Comparison of ENCODE assay signal across 14 cellular contexts in genomic region chrX:37976153-37976552, GRCh38. TPM values are rescaled to one million over a fixed set of nuclear protein-coding genes. Genes with fewer than 3 reads are reported as not detected.
A peak's percentile ranks its signal among the peaks of the same experiment; 100 is the strongest.
DNase-seq lines count a peak whose midpoint lies in the region; ATAC-seq and TF ChIP-seq lines count a peak whose summit lies in the region.
"Had no signal": no experiment of that assay in that cellular context is flagged by ENCODE, and none has a peak within 500 bp of the region (broad histone marks: within the 10 kb centered on the region; RNA-seq: fewer than 3 reads in every experiment).

No MANE protein-coding gene starts in this region.

- no peaks in the 10 kb centered on the region for H3K79me2 ChIP-seq in fibroblast of lung (ENCODE audit: control insufficient read depth, insufficient read depth, low read length)

- H3K9ac ChIP-seq in fibroblast of lung (ENCODE audit: insufficient read depth, low read length) (no peak overlapping the region), mesenchymal stem cell (ENCODE audit: low read length) (no peak overlapping the region)

- no peak overlapping the region for H2AFZ ChIP-seq in fibroblast of lung (ENCODE audit: low read length)
- no peak overlapping the region for H2AFZ ChIP-seq in mesenchymal stem cell (ENCODE audit: low read depth, low read length)

- no peak for TF ChIP-seq CTCF in fibroblast of lung (conservative IDR thresholded peaks at IDR 0.05 in 1 of 2, IDR thresholded peaks at IDR 0.05 in 1 of 2; ENCODE audit: low read depth in 1 of 2, low read length in 2 of 2)
- TF ChIP-seq CTCF in lower lobe of right lung (IDR thresholded peaks at IDR 0.05) = no peak

- H3K9me3 Mint-ChIP-seq in activated naive CD8-positive, alpha-beta T cell treated with anti-CD3 and anti-CD28 coated beads, Interleukin-2, amount 50 U/mL, for 24 hours = no peaks in the 10 kb centered on the region

- H3K4me1 ChIP-seq in fibroblast of lung (ENCODE audit: control insufficient read depth, extremely low read depth, insufficient read depth, low read length) = no peaks in the 10 kb centered on the region
- no peaks in the 10 kb centered on the region for H3K4me1 ChIP-seq in mesenchymal stem cell (ENCODE audit: control insufficient read depth, insufficient read depth, low read depth, low read length)
- no peaks in the 10 kb centered on the region for H3K4me1 ChIP-seq in lower lobe of right lung

- H2BK120ac ChIP-seq in mesenchymal stem cell (ENCODE audit: low read depth, low read length) = no peak overlapping the region

- H3K36me3 ChIP-seq in fibroblast of lung (ENCODE audit: control insufficient read depth, insufficient read depth, low read length) = no peaks in the 10 kb centered on the region
- no peaks in the 10 kb centered on the region for H3K36me3 ChIP-seq in mesenchymal stem cell (ENCODE audit: control insufficient read depth in 1 of 2, insufficient read depth in 2 of 2, low read depth in 1 of 2, low read length in 2 of 2)
- no peaks in the 10 kb centered on the region for H3K36me3 ChIP-seq in lower lobe of right lung

- peak; percentile 24 for DNase-seq in LHCN-M2 (ENCODE audit: low read depth)
- peak; percentile 14 for DNase-seq in RPMI7951 (ENCODE audit: low read depth)
- DNase-seq in fibroblast of lung (ENCODE audit: low read depth in 2 of 2) = peak; percentile 2 to 41
- DNase-seq in mesenchymal stem cell = peak; percentile 50
- no peak for DNase-seq in activated naive CD8-positive, alpha-beta T cell treated with anti-CD3 and anti-CD28 coated beads, Interleukin-2, amount 50 U/mL, for 24 hours
- no peak for DNase-seq in lower lobe of right lung
- no peak for DNase-seq in DMS 273 treated with DMSO at 0.1 percent for 48 hours (lab: John Stamatoyannopoulos, UW)
- DNase-seq in GM03348 (ENCODE audit: low spot score) = no peak
- DNase-seq: C1 segment of cervical spinal cord; CD4-positive, alpha-beta memory T cell; DMS153; DMS79 treated with DMSO at 0.1 percent for 48 hours; EL had no signal

- H4K20me1 ChIP-seq in fibroblast of lung (ENCODE audit: control insufficient read depth, extremely low read depth, insufficient read depth, low read length) = no peaks in the 10 kb centered on the region

- H3K14ac ChIP-seq in mesenchymal stem cell (ENCODE audit: low read length in 2 of 2) = no peak overlapping the region

- H3K79me1 ChIP-seq in mesenchymal stem cell (replicated peaks; ENCODE audit: low read length, poor library complexity, severe bottlenecking) = no peaks in the 10 kb centered on the region

- no peaks in the 10 kb centered on the region for H3K36me3 Mint-ChIP-seq in activated naive CD8-positive, alpha-beta T cell treated with anti-CD3 and anti-CD28 coated beads, Interleukin-2, amount 50 U/mL, for 24 hours (ENCODE audit: low read depth)
- H3K36me3 Mint-ChIP-seq: CD4-positive, alpha-beta memory T cell had no signal

- peaks cover 2% of the 10 kb centered on the region for H3K27me3 Mint-ChIP-seq in activated naive CD8-positive, alpha-beta T cell treated with anti-CD3 and anti-CD28 coated beads, Interleukin-2, amount 50 U/mL, for 24 hours

- H3K4me3 ChIP-seq in fibroblast of lung (replicated peaks in 1 of 4; ENCODE audit: control extremely low read depth in 1 of 4, insufficient read depth in 1 of 4, low read depth in 3 of 4, low read length in 4 of 4) (no peak overlapping the region), mesenchymal stem cell (ENCODE audit: insufficient read depth in 1 of 2, low read depth in 1 of 2, low read length in 2 of 2) (no peak overlapping the region), lower lobe of right lung (no peak overlapping the region)

- no peak overlapping the region for H3K4me3 Mint-ChIP-seq in activated naive CD8-positive, alpha-beta T cell treated with anti-CD3 and anti-CD28 coated beads, Interleukin-2, amount 50 U/mL, for 24 hours
- H3K4me3 Mint-ChIP-seq: B cell; CD4-positive, alpha-beta memory T cell had no signal

- H2AK5ac ChIP-seq in mesenchymal stem cell (ENCODE audit: low read length, severe bottlenecking) = no peak overlapping the region

- H3K4me1 Mint-ChIP-seq in activated naive CD8-positive, alpha-beta T cell treated with anti-CD3 and anti-CD28 coated beads, Interleukin-2, amount 50 U/mL, for 24 hours = peaks cover 15% of the 10 kb centered on the region
- H3K4me1 Mint-ChIP-seq: B cell; CD4-positive, alpha-beta memory T cell had no signal

- no peak overlapping the region for H4K8ac ChIP-seq in mesenchymal stem cell (ENCODE audit: low read length)

- H3K4me2 ChIP-seq in fibroblast of lung (ENCODE audit: extremely low read depth, insufficient read depth, low read length) = no peak overlapping the region
- no peak overlapping the region for H3K4me2 ChIP-seq in mesenchymal stem cell (ENCODE audit: low read length, poor library complexity, severe bottlenecking)

- H3K27ac ChIP-seq in fibroblast of lung (ENCODE audit: insufficient read depth, low read length) (no peak overlapping the region), mesenchymal stem cell (ENCODE audit: low read length, poor library complexity, severe bottlenecking) (no peak overlapping the region), lower lobe of right lung (no peak overlapping the region)

- H2BK15ac ChIP-seq in mesenchymal stem cell (ENCODE audit: low read depth, poor library complexity, severe bottlenecking) = no peak overlapping the region

- intact Hi-C loops in lower lobe of right lung (cut with DNase I) = no loop called here

- no peak overlapping the region for H3K27ac Mint-ChIP-seq in activated naive CD8-positive, alpha-beta T cell treated with anti-CD3 and anti-CD28 coated beads, Interleukin-2, amount 50 U/mL, for 24 hours
- H3K27ac Mint-ChIP-seq: B cell; CD4-positive, alpha-beta memory T cell had no signal

- H3K9me3 ChIP-seq in fibroblast of lung (ENCODE audit: control insufficient read depth, insufficient read depth, low read depth, low read length) = no peaks in the 10 kb centered on the region
- H3K9me3 ChIP-seq in mesenchymal stem cell (ENCODE audit: control insufficient read depth, low read length) = no peaks in the 10 kb centered on the region
- H3K9me3 ChIP-seq in lower lobe of right lung = no peaks in the 10 kb centered on the region

- WGBS in mesenchymal stem cell = no CpG with 5 or more reads among the region's 1 CpG

- no peak overlapping the region for H3K23ac ChIP-seq in mesenchymal stem cell (ENCODE audit: low read length in 2 of 2)

- H3K27me3 ChIP-seq in fibroblast of lung (ENCODE audit: control insufficient read depth, insufficient read depth, low read length) (no peaks in the 10 kb centered on the region), mesenchymal stem cell (ENCODE audit: control insufficient read depth in 1 of 2, insufficient read depth in 1 of 2, low read length in 2 of 2) (peaks cover 0 to 10% of the 10 kb centered on the region in 2 experiments), lower lobe of right lung (ENCODE audit: low read depth) (no peaks in the 10 kb centered on the region)

- H2BK12ac ChIP-seq in mesenchymal stem cell (ENCODE audit: low read length in 2 of 2) = no peak overlapping the region

- no peak for ATAC-seq in activated naive CD8-positive, alpha-beta T cell treated with anti-CD3 and anti-CD28 coated beads, Interleukin-2, amount 50 U/mL, for 24 hours
- ATAC-seq in lower lobe of right lung = no peak

- H3K4ac ChIP-seq in mesenchymal stem cell (ENCODE audit: low read depth in 1 of 2, low read length in 2 of 2) = no peak overlapping the region

- H2BK5ac ChIP-seq in mesenchymal stem cell (ENCODE audit: low read depth, low read length, poor library complexity, severe bottlenecking) = no peak overlapping the region

- H3K18ac ChIP-seq in mesenchymal stem cell (ENCODE audit: low read depth in 1 of 2, low read length in 2 of 2) = no peak overlapping the region

- no peak overlapping the region for H4K91ac ChIP-seq in mesenchymal stem cell (ENCODE audit: low read length)

RNA-seq across cellular contexts. Expression of gene SYTL5, which starts 30.2 kb away (rescaled TPM):
- total RNA-seq in LHCN-M2 (2014; rRNA removed) (0.32 and 0.46 TPM in 2 replicates), fibroblast of lung (under 0.01 and 1.5 TPM in 2 replicates), lower lobe of right lung (1.6 TPM)
- polyA plus RNA-seq in LHCN-M2 (2012) = 0.30 TPM
- 4.2 and 4.3 TPM in 2 replicates for total RNA-seq in RPMI7951 (2014; rRNA removed; shearing (Covaris generic))
- polyA plus RNA-seq in fibroblast of lung = 0.27 and 0.54 TPM in 2 replicates
- polyA plus RNA-seq in fibroblast of lung (2012) = 0.24 and 0.44 TPM in 2 replicates
- not detected in 2 replicates for polyA minus RNA-seq in fibroblast of lung (ENCODE audit: low replicate concordance)
- polyA plus RNA-seq in mesenchymal stem cell (2013, experiment 1 of 2) = 0.04 TPM
- polyA plus RNA-seq in mesenchymal stem cell (2013, experiment 2 of 2) = 0.04 TPM
- total RNA-seq: B cell; CD4-positive, alpha-beta memory T cell had no signal
- polyA plus RNA-seq: CD4-positive, alpha-beta memory T cell had no signal

Comparison
In these comparisons a context has a peak if more than half of its experiments do, and no peak if none do; other contexts are left out.
1. DNase-seq: peak in LHCN-M2 (single experiment), RPMI7951 (single experiment), fibroblast of lung (2 of 2) and mesenchymal stem cell (single experiment); none in activated naive CD8-positive, alpha-beta T cell treated with anti-CD3 and anti-CD28 coated beads, Interleukin-2, amount 50 U/mL, for 24 hours (single experiment), lower lobe of right lung (single experiment), DMS 273 treated with DMSO at 0.1 percent for 48 hours (single experiment) and GM03348 (single experiment).